In genomic region chr16:86207350-86207749, GRCh38 we compare ENCODE assay signal across 22 cellular contexts.
DNase-seq lines count a peak whose midpoint lies in the region; ATAC-seq and TF ChIP-seq lines count a peak whose summit lies in the region.
"Had no signal": no experiment of that assay in that cellular context is flagged by ENCODE, and none has a peak within 500 bp of the region (broad histone marks: within the 10 kb centered on the region; RNA-seq: fewer than 3 reads in every experiment).

No MANE protein-coding gene starts in this region.

- H3K18ac ChIP-seq in trophoblast cell (ENCODE audit: low read length) = no peak overlapping the region

- H3K4me2 ChIP-seq in trophoblast cell (ENCODE audit: low read length) (no peak overlapping the region), MM.1S (ENCODE audit: low read depth, low read length) (no peak overlapping the region)
- H3K4me2 ChIP-seq: BLaER1 had no signal

- H4K8ac ChIP-seq in trophoblast cell (ENCODE audit: low read depth, low read length) = no peak overlapping the region

- no peak overlapping the region for H4K12ac ChIP-seq in trophoblast cell (ENCODE audit: low read depth, low read length)

- H2BK5ac ChIP-seq in trophoblast cell (ENCODE audit: low read depth, low read length, poor library complexity) = no peak overlapping the region

- H3K9ac ChIP-seq in trophoblast cell (ENCODE audit: low read length) = no peak overlapping the region
- no peak overlapping the region for H3K9ac ChIP-seq in MM.1S (ENCODE audit: low read length)
- H3K9ac ChIP-seq: BLaER1 had no signal

- intact Hi-C loops in sciatic nerve (cut with DNase I) = no loop called here

- no peak overlapping the region for H4K91ac ChIP-seq in trophoblast cell (ENCODE audit: low read depth, low read length)

- H3K14ac ChIP-seq in trophoblast cell (ENCODE audit: low read length) = no peak overlapping the region

- ATAC-seq in sciatic nerve = no peak
- ATAC-seq: GM12878 had no signal

- no peaks in the 10 kb centered on the region for H4K20me1 ChIP-seq in MM.1S (ENCODE audit: insufficient read depth, low read length)
- H4K20me1 ChIP-seq: BLaER1 had no signal

- H3K36me3 ChIP-seq in trophoblast cell (ENCODE audit: control insufficient read depth in 1 of 2, insufficient read depth in 2 of 2, low read length in 2 of 2) = no peaks in the 10 kb centered on the region
- no peaks in the 10 kb centered on the region for H3K36me3 ChIP-seq in MM.1S (replicated peaks; ENCODE audit: insufficient read depth, low read length)
- H3K36me3 ChIP-seq: BE2C, BLaER1 had no signal

- no peak overlapping the region for H3K4ac ChIP-seq in trophoblast cell (ENCODE audit: low read depth, low read length)

- peaks cover 7% of the 10 kb centered on the region for H3K9me3 ChIP-seq in trophoblast cell (ENCODE audit: insufficient read depth, low read depth, low read length)
- H3K9me3 ChIP-seq in MM.1S (replicated peaks; ENCODE audit: insufficient read depth, low read length) = no peaks in the 10 kb centered on the region
- H3K9me3 ChIP-seq: BE2C had no signal

- H3K27me3 ChIP-seq in trophoblast cell (ENCODE audit: insufficient read depth, low read length) = no peaks in the 10 kb centered on the region
- peaks cover 21% of the 10 kb centered on the region for H3K27me3 ChIP-seq in MM.1S (replicated peaks; ENCODE audit: insufficient read depth, low read length)

- H3K23ac ChIP-seq in trophoblast cell (ENCODE audit: low read length) = no peak overlapping the region

- H3K79me1 ChIP-seq in trophoblast cell (ENCODE audit: low read length) = no peaks in the 10 kb centered on the region

- H3K79me2 ChIP-seq in trophoblast cell (ENCODE audit: control insufficient read depth, insufficient read depth, low read length, poor library complexity) (no peaks in the 10 kb centered on the region), MM.1S (ENCODE audit: low read length) (no peaks in the 10 kb centered on the region)

- H3F3A ChIP-seq in MM.1S (ENCODE audit: insufficient read depth, low read length) = no peaks in the 10 kb centered on the region

- no CpG with 5 or more reads among the region's 5 CpGs for WGBS in trophoblast cell (ENCODE audit: extremely low coverage, insufficient coverage, insufficient read length)

- no peaks in the 10 kb centered on the region for H3K9me2 ChIP-seq in MM.1S (replicated peaks; ENCODE audit: insufficient read depth, low read length)

- no peak overlapping the region for H3K27ac ChIP-seq in trophoblast cell (ENCODE audit: low read depth, low read length)
- no peak overlapping the region for H3K27ac ChIP-seq in MM.1S (ENCODE audit: low read length)
- H3K27ac ChIP-seq: BLaER1 had no signal

- peak; percentile 78 for DNase-seq in mesenteric fat pad (ENCODE audit: low spot score)
- peak; percentile 34 for DNase-seq in sciatic nerve (ENCODE audit: low spot score)
- no peak for DNase-seq in trophoblast cell
- DNase-seq in putamen (ENCODE audit: low spot score) = no peak
- no peak for DNase-seq in MM.1S
- DNase-seq: 8988T; ACHN; BE2C; C1 segment of cervical spinal cord; CD4-positive, alpha-beta memory T cell; CD4-positive, CD25-positive, alpha-beta regulatory T cell; CD8-positive, alpha-beta memory T cell; COR-L47; DMS 273 treated with DMSO at 0.1 percent for 48 hours; DMS153; DMS53; DMS79; DND-41; EL; GDM1 had no signal

- H3K4me1 ChIP-seq in trophoblast cell (ENCODE audit: control insufficient read depth in 1 of 2, insufficient read depth in 2 of 2, low read length in 2 of 2) (no peaks in the 10 kb centered on the region), MM.1S (ENCODE audit: low read length) (no peaks in the 10 kb centered on the region)
- H3K4me1 ChIP-seq: BE2C had no signal

- H2AFZ ChIP-seq in trophoblast cell (ENCODE audit: insufficient read depth, low read length, poor library complexity) (no peak overlapping the region), MM.1S (ENCODE audit: low read length) (no peak overlapping the region)

- no peak overlapping the region for H2AK5ac ChIP-seq in trophoblast cell (ENCODE audit: low read length)

- H3K4me3 ChIP-seq in trophoblast cell (ENCODE audit: low read depth, low read length) (no peak overlapping the region), MM.1S (ENCODE audit: low read length) (no peak overlapping the region)
- H3K4me3 ChIP-seq: BLaER1, GM12878 had no signal

- TF ChIP-seq CTCF in MM.1S (IDR thresholded peaks at IDR 0.05; ENCODE audit: low read length) = no peak

- H2BK12ac ChIP-seq in trophoblast cell (ENCODE audit: low read length) = no peak overlapping the region

- no peak overlapping the region for H2BK120ac ChIP-seq in trophoblast cell (ENCODE audit: insufficient read depth, low read length, poor library complexity)

Comparison
In these comparisons a context has a peak if more than half of its experiments do, and no peak if none do; other contexts are left out.
1. DNase-seq: peak in mesenteric fat pad (single experiment) and sciatic nerve (single experiment); none in trophoblast cell (0 of 2), putamen (single experiment) and MM.1S (single experiment).